In genomic region chr19:2950286-2951124, GRCh38 we compare ENCODE assay signal across 8 cellular contexts. TPM values are rescaled to one million over a fixed set of nuclear protein-coding genes. Genes with fewer than 3 reads are reported as not detected.
DNase-seq lines count a peak whose midpoint lies in the region; ATAC-seq and TF ChIP-seq lines count a peak whose summit lies in the region.

No MANE protein-coding gene starts in this region.

- H3K36me3 ChIP-seq in H7 (replicated peaks; ENCODE audit: control insufficient read depth, insufficient read depth, low read length) (no peaks in the 10 kb centered on the region), Loucy (ENCODE audit: insufficient read depth, low read length) (no peaks in the 10 kb centered on the region)

- H3K4me2 ChIP-seq in Loucy (ENCODE audit: low read depth, low read length, poor library complexity, severe bottlenecking): peak overlapping the region; percentile 93

- H3K9ac ChIP-seq in Loucy (ENCODE audit: low read depth, low read length, poor library complexity, severe bottlenecking): peak overlapping the region; percentile 83

- no peaks in the 10 kb centered on the region for H3K9me2 ChIP-seq in Loucy (replicated peaks; ENCODE audit: low read depth, low read length)

- no peaks in the 10 kb centered on the region for H3K27me3 Mint-ChIP-seq in natural killer cell (ENCODE audit: low read depth in 2 of 2)

- H2AFZ ChIP-seq in Loucy (ENCODE audit: low read length): peak overlapping the region; percentile 64

- ATAC-seq in natural killer cell: peak; percentile 90 to 97 (median 94)

- H3K4me3 Mint-ChIP-seq in natural killer cell: peak overlapping the region; percentile 95

- H3F3A ChIP-seq in Loucy (ENCODE audit: low read depth): no peaks in the 10 kb centered on the region

- no peaks in the 10 kb centered on the region for H3K36me3 Mint-ChIP-seq in natural killer cell

- no peaks in the 10 kb centered on the region for H3K9me3 ChIP-seq in Loucy (ENCODE audit: insufficient read depth, low read depth, low read length)

- peaks cover 7% of the 10 kb centered on the region for H3K4me1 ChIP-seq in Loucy (ENCODE audit: insufficient read depth, low read length, poor library complexity, severe bottlenecking)

- peak overlapping the region; percentile 97 to 99 for H3K27ac Mint-ChIP-seq in natural killer cell

- peak; percentile 93 for TF ChIP-seq POLR2A in Raji (IDR thresholded peaks at IDR 0.05; ENCODE audit: insufficient read depth, low read depth, low read length)

- H3K4me3 ChIP-seq in H7 (ENCODE audit: insufficient read depth, low read depth, low read length) (peak overlapping the region; percentile 77), Loucy (ENCODE audit: low read length, poor library complexity, severe bottlenecking) (peak overlapping the region; percentile 87), fibroblast of pulmonary artery (replicated peaks; ENCODE audit: low read depth, low read length) (peak overlapping the region; percentile 87)

- H3K27me3 ChIP-seq in H7 (ENCODE audit: control insufficient read depth, insufficient read depth, low read length) (no peaks in the 10 kb centered on the region), Loucy (ENCODE audit: insufficient read depth, low read length, poor library complexity, severe bottlenecking) (no peaks in the 10 kb centered on the region)

- TF ChIP-seq CTCF in Loucy (conservative IDR thresholded peaks at IDR 0.05; ENCODE audit: low read length): no peak
- no peak for TF ChIP-seq CTCF in fibroblast of pulmonary artery (IDR thresholded peaks at IDR 0.05; ENCODE audit: low read length, missing control alignments)
- TF ChIP-seq CTCF in natural killer cell (IDR thresholded peaks at IDR 0.05): no peak

- H3K9me3 Mint-ChIP-seq in natural killer cell: no peaks in the 10 kb centered on the region

- H3K4me1 Mint-ChIP-seq in natural killer cell: peaks cover 24 to 25% of the 10 kb centered on the region in 2 donors

- H3K79me2 ChIP-seq in Loucy (ENCODE audit: insufficient read depth, low read length): peaks cover 13% of the 10 kb centered on the region

- DNase-seq in ELR (ENCODE audit: low read depth): peak; percentile 100
- peak; percentile 99 for DNase-seq in H7
- DNase-seq in activated effector memory CD4-positive, alpha-beta T cell treated with anti-CD3 and anti-CD28 coated beads, Interleukin-2, amount 50 U/mL, for 16 hours: peak; percentile 100
- DNase-seq in fibroblast of pulmonary artery (ENCODE audit: low read depth): peak; percentile 100
- peak; percentile 100 for DNase-seq in natural killer cell
- DNase-seq in stimulated activated naive CD4-positive, alpha-beta T cell (lab: John Stamatoyannopoulos, UW): peak; percentile 99 to 100 (median 100)

- intact Hi-C loops in natural killer cell (cut with micrococcal nuclease): loop anchor here (1.0 to 10.0 kb wide), 3 partner anchors 154 to 262 kb away; partner anchors contain the start of gene NCLN

- no peaks in the 10 kb centered on the region for H4K20me1 ChIP-seq in Loucy (ENCODE audit: insufficient read depth, low read length, poor library complexity, severe bottlenecking)

RNA-seq across cellular contexts. Expression of gene ZNF77, which starts 5.7 kb away (rescaled TPM):
- 4.6 and 5.5 TPM in 2 replicates for total RNA-seq in H7 (2014; rRNA removed; shearing (Covaris generic))
- total RNA-seq in natural killer cell: 1 to 10 TPM; 6.0 to 9.2 (median 6.8) TPM

RNA-seq across cellular contexts. Expression of gene TLE6, which starts 26.9 kb away (rescaled TPM):
- 10.4 and 14.2 TPM in 2 replicates for total RNA-seq in H7 (2014; rRNA removed; shearing (Covaris generic))
- total RNA-seq in natural killer cell: 1 to 10 TPM in 1 of 3 donors, under 1 TPM in 1, not detected in 1; 0.49 to 2.2 TPM

RNA-seq across cellular contexts. Expression of gene ZNF57, which starts 49.8 kb away (rescaled TPM):
- 1.7 and 2.9 TPM in 2 replicates for total RNA-seq in H7 (2014; rRNA removed; shearing (Covaris generic))
- total RNA-seq in natural killer cell: 1 to 10 TPM; 4.4 to 7.5 (median 4.7) TPM

Comparison
In these comparisons a context has a peak if more than half of its experiments do, and no peak if none do; other contexts are left out.
1. Peak in every context shown above with its lines: DNase-seq, ATAC-seq and H3K4me3 ChIP-seq.